19 cellular contexts compared by ENCODE assay signal in the genomic region with DNA sequence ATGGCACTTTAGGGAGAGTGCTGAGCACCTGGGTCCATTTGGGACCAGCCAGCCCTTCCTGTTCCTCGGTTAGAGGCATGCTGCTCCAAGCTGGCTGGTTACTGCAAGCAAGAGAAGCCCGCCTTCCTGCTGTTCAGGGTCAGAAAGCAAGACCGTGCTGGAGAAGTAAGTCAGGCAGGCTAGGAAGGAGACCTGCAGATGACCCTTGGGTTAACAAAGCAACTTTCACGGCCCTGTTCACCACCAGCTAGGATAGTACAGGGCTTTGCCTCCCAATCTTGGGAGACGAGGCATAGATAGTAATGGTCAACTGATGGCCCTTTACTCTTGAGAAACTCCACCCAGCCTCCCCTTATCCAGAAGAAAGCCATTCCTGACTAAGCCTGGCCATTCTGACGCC.
DNase-seq lines count a peak whose midpoint lies in the region; ATAC-seq and TF ChIP-seq lines count a peak whose summit lies in the region.
"Had no signal": no experiment of that assay in that cellular context is flagged by ENCODE, and none has a peak within 500 bp of the region (broad histone marks: within the 10 kb centered on the region; RNA-seq: fewer than 3 reads in every experiment).

No MANE protein-coding gene starts in this region.

- H3K9me2 ChIP-seq in hepatocyte (replicated peaks; ENCODE audit: insufficient read depth): no peaks in the 10 kb centered on the region

- TF ChIP-seq CTCF in Panc1 (IDR thresholded peaks at IDR 0.05) (no peak), hepatocyte (IDR thresholded peaks at IDR 0.05; ENCODE audit: poor library complexity) (no peak)

- in situ Hi-C loops in Panc1 (cut with HindIII; ENCODE audit: low pct_unique_long_range_greater_than_20kb, low sequenced_read_pairs): no loop called here

- H3K36me3 ChIP-seq in CD4-positive, CD25-positive, alpha-beta regulatory T cell (ENCODE audit: control insufficient read depth, insufficient read depth, low read length): peaks cover 26% of the 10 kb centered on the region
- H3K36me3 ChIP-seq in Panc1 (ENCODE audit: control insufficient read depth, insufficient read depth, low read length) (no peaks in the 10 kb centered on the region), hepatocyte (replicated peaks; ENCODE audit: insufficient read depth, low read depth) (no peaks in the 10 kb centered on the region), stomach smooth muscle (ENCODE audit: control insufficient read depth in 2 of 2, insufficient read depth in 2 of 2, low read length in 2 of 2) (peaks cover 7 to 9% of the 10 kb centered on the region in 2 donors)

- H2AFZ ChIP-seq in hepatocyte: no peak overlapping the region

- peaks cover 49% of the 10 kb centered on the region for H3K36me3 Mint-ChIP-seq in CD4-positive, CD25-positive, alpha-beta regulatory T cell
- peaks cover 7% of the 10 kb centered on the region for H3K36me3 Mint-ChIP-seq in activated CD4-positive, alpha-beta memory T cell treated with anti-CD3 and anti-CD28 coated beads for 36 hours

- peak overlapping the region in 2 of 3 donors; percentile 40 to 86 for H3K27ac Mint-ChIP-seq in CD4-positive, CD25-positive, alpha-beta regulatory T cell
- no peak overlapping the region for H3K27ac Mint-ChIP-seq in activated CD4-positive, alpha-beta memory T cell treated with anti-CD3 and anti-CD28 coated beads for 36 hours
- H3K27ac Mint-ChIP-seq: endodermal cell had no signal

- H3K9ac ChIP-seq in stomach smooth muscle (ENCODE audit: low read length in 2 of 2): no peak overlapping the region

- CTCF ChIA-PET in Panc1 (lab: Charles Lee): no interaction called here
- CTCF ChIA-PET in activated CD4-positive, alpha-beta memory T cell treated with anti-CD3 and anti-CD28 coated beads for 36 hours (lab: Charles Lee): no interaction called here

- no peaks in the 10 kb centered on the region for H3K27me3 ChIP-seq in CD4-positive, CD25-positive, alpha-beta regulatory T cell (ENCODE audit: control insufficient read depth, insufficient read depth, low read length)
- H3K27me3 ChIP-seq in Panc1 (ENCODE audit: control insufficient read depth, insufficient read depth, low read length) (no peaks in the 10 kb centered on the region), hepatocyte (no peaks in the 10 kb centered on the region), stomach smooth muscle (ENCODE audit: control insufficient read depth in 1 of 2, insufficient read depth in 2 of 2, low read length in 2 of 2) (no peaks in the 10 kb centered on the region)
- H3K27me3 ChIP-seq: heart right ventricle, spleen had no signal

- no peak for DNase-seq in CD4-positive, CD25-positive, alpha-beta regulatory T cell
- DNase-seq in Panc1 (ENCODE audit: low read depth, low spot score): no peak
- no peak for DNase-seq in hepatocyte (ENCODE audit: low spot score)
- DNase-seq in activated CD4-positive, alpha-beta memory T cell treated with anti-CD3 and anti-CD28 coated beads for 36 hours: no peak
- DNase-seq in dermis blood vessel endothelial cell: no peak
- DNase-seq: activated CD8-positive, alpha-beta memory T cell treated with anti-CD3 and anti-CD28 coated beads for 24 hours; activated T-cell treated with anti-CD3 and anti-CD28 coated beads, Interleukin-2, amount 50 U/mL, for 72 hours; CD8-positive, alpha-beta T cell; endodermal cell; heart right ventricle; left ventricle myocardium superior; spleen; stimulated activated CD4-positive, alpha-beta T cell treated with anti-CD3 and anti-CD28 coated beads, Interleukin-4, amount 100 ng/mL, for 24 hours; stimulated activated naive CD8-positive, alpha-beta T cell treated with anti-CD3 and anti-CD28 coated beads, Interleukin-15, amount 100 ng/mL, for 72 hours had no signal

- no peak overlapping the region for H3K27ac ChIP-seq in CD4-positive, CD25-positive, alpha-beta regulatory T cell (ENCODE audit: insufficient read depth, low read length, poor library complexity, severe bottlenecking)
- H3K27ac ChIP-seq in Panc1 (ENCODE audit: low read length) (peak overlapping the region; percentile 99), hepatocyte (peak overlapping the region; percentile 89), stomach smooth muscle (ENCODE audit: low read length) (peak overlapping the region; percentile 31)

- H3K9me3 ChIP-seq in CD4-positive, CD25-positive, alpha-beta regulatory T cell (ENCODE audit: control insufficient read depth in 2 of 2, low read length in 2 of 2): no peaks in the 10 kb centered on the region
- H3K9me3 ChIP-seq in Panc1 (ENCODE audit: control insufficient read depth, insufficient read depth, low read depth, low read length) (no peaks in the 10 kb centered on the region), hepatocyte (ENCODE audit: low read depth) (no peaks in the 10 kb centered on the region), stomach smooth muscle (ENCODE audit: control insufficient read depth in 2 of 2, low read length in 2 of 2) (no peaks in the 10 kb centered on the region)
- H3K9me3 ChIP-seq: heart right ventricle, spleen had no signal

- H3K4me3 ChIP-seq in CD4-positive, CD25-positive, alpha-beta regulatory T cell (ENCODE audit: low read depth, low read length): no peak overlapping the region
- H3K4me3 ChIP-seq in Panc1 (ENCODE audit: low read depth in 2 of 2, low read length in 2 of 2) (no peak overlapping the region), hepatocyte (no peak overlapping the region), stomach smooth muscle (ENCODE audit: low read length in 2 of 2) (no peak overlapping the region)
- H3K4me3 ChIP-seq: heart right ventricle, spleen had no signal

- 78% methylated on average over 6 of the region's 6 CpGs for WGBS in hepatocyte (ENCODE audit: low lambda C conversion rate, missing lambda C conversion rate)

- H3K4me1 Mint-ChIP-seq in CD4-positive, CD25-positive, alpha-beta regulatory T cell: peaks cover 5 to 56% (median 36%) of the 10 kb centered on the region in 4 donors
- H3K4me1 Mint-ChIP-seq in activated CD4-positive, alpha-beta memory T cell treated with anti-CD3 and anti-CD28 coated beads for 36 hours (ENCODE audit: low read depth): peaks cover 50% of the 10 kb centered on the region

- no peaks in the 10 kb centered on the region for H3K79me2 ChIP-seq in hepatocyte

- no TSS peak for BruUV-seq in Panc1 (replicated peaks; lab: Mats Ljungman, UMichigan)

- H3K4me2 ChIP-seq in hepatocyte: no peak overlapping the region

- ATAC-seq in CD4-positive, CD25-positive, alpha-beta regulatory T cell (ENCODE audit: low read depth in 2 of 2): no peak
- ATAC-seq in Panc1 (no peak), GM19463 (IDR thresholded peaks at IDR 0.05; ENCODE audit: unreplicated experiment) (no peak), GM21390 (IDR thresholded peaks at IDR 0.05; ENCODE audit: unreplicated experiment) (no peak)
- ATAC-seq: activated CD4-positive, CD25-positive, alpha-beta regulatory T cell treated with anti-CD3 and anti-CD28 coated beads, Interleukin-2, amount 50 U/mL, for 24 hours; activated T-cell treated with anti-CD3 and anti-CD28 coated beads, Interleukin-2, amount 50 U/mL, for 72 hours; CD8-positive, alpha-beta T cell; heart right ventricle; left ventricle myocardium superior; stimulated activated naive CD8-positive, alpha-beta T cell treated with anti-CD3 and anti-CD28 coated beads, Interleukin-15, amount 100 ng/mL, for 72 hours had no signal

- no peaks in the 10 kb centered on the region for H3K27me3 Mint-ChIP-seq in CD4-positive, CD25-positive, alpha-beta regulatory T cell
- H3K27me3 Mint-ChIP-seq in activated CD4-positive, alpha-beta memory T cell treated with anti-CD3 and anti-CD28 coated beads for 36 hours: no peaks in the 10 kb centered on the region
- H3K27me3 Mint-ChIP-seq: stimulated activated naive CD8-positive, alpha-beta T cell treated with anti-CD3 and anti-CD28 coated beads, Interleukin-15, amount 100 ng/mL, for 72 hours had no signal

- intact Hi-C loops in Panc1 (cut with micrococcal nuclease; ENCODE audit: unreplicated experiment): loop anchor here (5.0 kb wide), 1 partner anchor 45 kb away; no protein-coding TSS in a partner anchor
- intact Hi-C loops in activated CD4-positive, alpha-beta memory T cell treated with anti-CD3 and anti-CD28 coated beads for 36 hours (cut with micrococcal nuclease): no loop called here

- H4K20me1 ChIP-seq in hepatocyte (ENCODE audit: insufficient read depth, poor library complexity, severe bottlenecking): no peaks in the 10 kb centered on the region

- no peaks in the 10 kb centered on the region for H3K9me3 Mint-ChIP-seq in CD4-positive, CD25-positive, alpha-beta regulatory T cell
- H3K9me3 Mint-ChIP-seq in activated CD4-positive, alpha-beta memory T cell treated with anti-CD3 and anti-CD28 coated beads for 36 hours: no peaks in the 10 kb centered on the region
- H3K9me3 Mint-ChIP-seq: activated naive CD4-positive, alpha-beta T cell treated with anti-CD3 and anti-CD28 coated beads, Interleukin-2, amount 50 U/mL, for 72 hours; activated T-cell treated with anti-CD3 and anti-CD28 coated beads, Interleukin-2, amount 50 U/mL, for 72 hours; CD8-positive, alpha-beta T cell; endodermal cell; stimulated activated naive CD8-positive, alpha-beta T cell treated with anti-CD3 and anti-CD28 coated beads, Interleukin-15, amount 100 ng/mL, for 72 hours had no signal

- peaks cover 26% of the 10 kb centered on the region for H3K4me1 ChIP-seq in CD4-positive, CD25-positive, alpha-beta regulatory T cell (ENCODE audit: control insufficient read depth, insufficient read depth, low read length, poor library complexity, severe bottlenecking)
- H3K4me1 ChIP-seq in Panc1 (ENCODE audit: control insufficient read depth, insufficient read depth, low read length): peaks cover 71% of the 10 kb centered on the region
- peaks cover 71% of the 10 kb centered on the region for H3K4me1 ChIP-seq in hepatocyte (ENCODE audit: insufficient read depth)
- H3K4me1 ChIP-seq in stomach smooth muscle (ENCODE audit: control insufficient read depth, insufficient read depth, low read length): peaks cover 65% of the 10 kb centered on the region

- no peak overlapping the region for H3K4me3 Mint-ChIP-seq in CD4-positive, CD25-positive, alpha-beta regulatory T cell
- H3K4me3 Mint-ChIP-seq in activated CD4-positive, alpha-beta memory T cell treated with anti-CD3 and anti-CD28 coated beads for 36 hours: no peak overlapping the region
- H3K4me3 Mint-ChIP-seq: CD8-positive, alpha-beta T cell; endodermal cell had no signal

- POLR2A ChIA-PET in Panc1 (lab: Charles Lee): no interaction called here
- POLR2A ChIA-PET in activated CD4-positive, alpha-beta memory T cell treated with anti-CD3 and anti-CD28 coated beads for 36 hours (lab: Charles Lee): no interaction called here
